ENCODE assay signal across 8 cellular contexts in the genomic region with DNA sequence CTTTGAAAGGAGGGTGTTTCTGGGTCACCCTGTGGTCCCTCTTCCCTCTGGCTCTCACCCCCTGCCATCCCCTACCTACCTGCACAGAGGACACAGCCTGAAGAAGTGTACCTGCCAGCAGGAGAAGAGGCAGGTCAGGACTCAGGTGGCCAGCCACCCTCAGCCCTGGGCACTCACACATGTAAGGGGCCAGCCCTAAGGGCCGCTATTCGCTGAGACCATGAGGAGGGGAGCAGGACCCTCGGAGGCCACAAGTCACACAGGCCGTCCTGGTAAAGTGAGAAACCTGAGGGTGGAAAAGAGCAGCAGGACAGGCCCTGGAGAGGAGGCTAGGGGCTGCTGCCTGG. TPM values are rescaled to one million over a fixed set of nuclear protein-coding genes. Genes with fewer than 3 reads are reported as not detected.
A peak's percentile ranks its signal among the peaks of the same experiment; 100 is the strongest.
DNase-seq lines count a peak whose midpoint lies in the region; ATAC-seq, FAIRE-seq and TF ChIP-seq lines count a peak whose summit lies in the region.

No MANE protein-coding gene starts in this region.

- TF ChIP-seq POLR2A in H54 (IDR thresholded peaks at IDR 0.05; ENCODE audit: low read depth, low read length): no peak

- POLR2A ChIA-PET in activated CD4-positive, alpha-beta T cell treated with anti-CD3 and anti-CD28 coated beads for 36 hours (lab: Charles Lee): interaction anchor here (1.7 kb wide), 1 partner anchor 16 kb away, joined by 5 read pairs; no protein-coding TSS in a partner anchor
- POLR2A ChIA-PET in activated CD4-positive, alpha-beta memory T cell treated with anti-CD3 and anti-CD28 coated beads, Interleukin-2, amount 10 ng/mL, durations not matched to agents 7 days and 5 days (lab: Charles Lee): interaction anchor here (0.8 to 5.0 kb wide), 7 partner anchors 8 to 57 kb away, joined by 3 to 90 read pairs (median 9); a partner anchor contains a TSS

- peak overlapping the region; percentile 42 for H3K27ac ChIP-seq in temporal lobe (ENCODE audit: low read depth, low read length)

- ATAC-seq in activated CD4-positive, alpha-beta T cell treated with anti-CD3 and anti-CD28 coated beads for 36 hours: no peak
- no peak for ATAC-seq in HG03045 (IDR thresholded peaks at IDR 0.05; ENCODE audit: unreplicated experiment)

- intact Hi-C loops in activated CD4-positive, alpha-beta T cell treated with anti-CD3 and anti-CD28 coated beads for 36 hours (cut with DNase I, micrococcal nuclease): loop anchor here (1.0 to 5.0 kb wide), 4 partner anchors 19 to 1525 kb away; a partner anchor contains a TSS

- H3K4me1 Mint-ChIP-seq in activated CD4-positive, alpha-beta T cell treated with anti-CD3 and anti-CD28 coated beads for 36 hours: peaks cover 48% of the 10 kb centered on the region
- peaks cover 47% of the 10 kb centered on the region for H3K4me1 Mint-ChIP-seq in activated CD4-positive, alpha-beta memory T cell treated with anti-CD3 and anti-CD28 coated beads, Interleukin-2, amount 10 ng/mL, durations not matched to agents 7 days and 5 days

- H3K9me3 Mint-ChIP-seq in activated CD4-positive, alpha-beta T cell treated with anti-CD3 and anti-CD28 coated beads for 36 hours (ENCODE audit: low read depth): no peaks in the 10 kb centered on the region
- H3K9me3 Mint-ChIP-seq in activated CD4-positive, alpha-beta memory T cell treated with anti-CD3 and anti-CD28 coated beads, Interleukin-2, amount 10 ng/mL, durations not matched to agents 7 days and 5 days: no peaks in the 10 kb centered on the region

- CTCF ChIA-PET in activated CD4-positive, alpha-beta T cell treated with anti-CD3 and anti-CD28 coated beads for 36 hours (lab: Charles Lee): interaction anchor here (1.5 to 2.9 kb wide), 3 partner anchors 16 to 20 kb away, joined by 4 to 25 read pairs (median 18); a partner anchor contains a TSS
- CTCF ChIA-PET in activated CD4-positive, alpha-beta memory T cell treated with anti-CD3 and anti-CD28 coated beads, Interleukin-2, amount 10 ng/mL, durations not matched to agents 7 days and 5 days (lab: Charles Lee): interaction anchor here (0.9 to 3.4 kb wide), 6 partner anchors 15 to 68 kb away, joined by 3 to 43 read pairs (median 14); a partner anchor contains a TSS

- H3K4me3 Mint-ChIP-seq in activated CD4-positive, alpha-beta T cell treated with anti-CD3 and anti-CD28 coated beads for 36 hours: peak overlapping the region; percentile 89
- peak overlapping the region; percentile 84 for H3K4me3 Mint-ChIP-seq in activated CD4-positive, alpha-beta memory T cell treated with anti-CD3 and anti-CD28 coated beads, Interleukin-2, amount 10 ng/mL, durations not matched to agents 7 days and 5 days

- H3K36me3 Mint-ChIP-seq in activated CD4-positive, alpha-beta T cell treated with anti-CD3 and anti-CD28 coated beads for 36 hours (ENCODE audit: low read depth): peaks cover 33% of the 10 kb centered on the region
- peaks cover 22% of the 10 kb centered on the region for H3K36me3 Mint-ChIP-seq in activated CD4-positive, alpha-beta memory T cell treated with anti-CD3 and anti-CD28 coated beads, Interleukin-2, amount 10 ng/mL, durations not matched to agents 7 days and 5 days (ENCODE audit: low read depth)

- no peak for FAIRE-seq in H54 (lab: Jason Lieb, UNC)

- no peaks in the 10 kb centered on the region for H3K27me3 Mint-ChIP-seq in activated CD4-positive, alpha-beta T cell treated with anti-CD3 and anti-CD28 coated beads for 36 hours
- no peaks in the 10 kb centered on the region for H3K27me3 Mint-ChIP-seq in activated CD4-positive, alpha-beta memory T cell treated with anti-CD3 and anti-CD28 coated beads, Interleukin-2, amount 10 ng/mL, durations not matched to agents 7 days and 5 days

- DNase-seq in activated CD4-positive, alpha-beta T cell treated with anti-CD3 and anti-CD28 coated beads for 36 hours: no peak
- DNase-seq in activated CD4-positive, alpha-beta T cell treated with anti-CD3 and anti-CD28 coated beads, Interleukin-2, amount 50 U/mL, for 1 hour: no peak
- no peak for DNase-seq in activated CD4-positive, alpha-beta memory T cell treated with anti-CD3 and anti-CD28 coated beads, Interleukin-2, amount 10 ng/mL, durations not matched to agents 7 days and 5 days
- peak; percentile 40 for DNase-seq in iPS-NIHi11 (ENCODE audit: low spot score)
- no peak for DNase-seq in SIG-M5 (lab: John Stamatoyannopoulos, UW)
- DNase-seq in H54 (ENCODE audit: insufficient read length, low spot score): no peak

- H3K27ac Mint-ChIP-seq in activated CD4-positive, alpha-beta T cell treated with anti-CD3 and anti-CD28 coated beads for 36 hours: peak overlapping the region; percentile 99
- H3K27ac Mint-ChIP-seq in activated CD4-positive, alpha-beta memory T cell treated with anti-CD3 and anti-CD28 coated beads, Interleukin-2, amount 10 ng/mL, durations not matched to agents 7 days and 5 days: peak overlapping the region; percentile 93

RNA-seq across cellular contexts. Expression of a gene that starts 1.2 kb away (rescaled TPM):
- 10 to 100 TPM; 75.9 to 92.3 TPM for total RNA-seq in activated CD4-positive, alpha-beta T cell treated with anti-CD3 and anti-CD28 coated beads for 36 hours
- total RNA-seq in activated CD4-positive, alpha-beta memory T cell treated with anti-CD3 and anti-CD28 coated beads, Interleukin-2, amount 10 ng/mL, durations not matched to agents 7 days and 5 days: 10 to 100 TPM; 45.9 to 49.8 TPM
- total RNA-seq in temporal lobe: 18.9 TPM

RNA-seq across cellular contexts. Expression of a gene that starts 19.7 kb away (rescaled TPM):
- total RNA-seq in activated CD4-positive, alpha-beta T cell treated with anti-CD3 and anti-CD28 coated beads for 36 hours: 10 to 100 TPM; 39.5 to 49.4 TPM
- 10 to 100 TPM; 54.1 to 60.1 TPM for total RNA-seq in activated CD4-positive, alpha-beta memory T cell treated with anti-CD3 and anti-CD28 coated beads, Interleukin-2, amount 10 ng/mL, durations not matched to agents 7 days and 5 days
- total RNA-seq in temporal lobe: 11.1 TPM

RNA-seq across cellular contexts. Expression of a gene that starts 32.0 kb away (rescaled TPM):
- 10 to 100 TPM; 20.1 to 21.3 TPM for total RNA-seq in activated CD4-positive, alpha-beta T cell treated with anti-CD3 and anti-CD28 coated beads for 36 hours
- 10 to 100 TPM; 31.4 to 32.0 TPM for total RNA-seq in activated CD4-positive, alpha-beta memory T cell treated with anti-CD3 and anti-CD28 coated beads, Interleukin-2, amount 10 ng/mL, durations not matched to agents 7 days and 5 days
- 21.9 TPM for total RNA-seq in temporal lobe

RNA-seq across cellular contexts. Expression of a gene that starts 48.3 kb away (rescaled TPM):
- 1 to 10 TPM; 2.3 to 2.9 TPM for total RNA-seq in activated CD4-positive, alpha-beta T cell treated with anti-CD3 and anti-CD28 coated beads for 36 hours
- 1 to 10 TPM; 6.3 to 6.4 TPM for total RNA-seq in activated CD4-positive, alpha-beta memory T cell treated with anti-CD3 and anti-CD28 coated beads, Interleukin-2, amount 10 ng/mL, durations not matched to agents 7 days and 5 days
- 10.1 TPM for total RNA-seq in temporal lobe
